17 cellular contexts compared by ENCODE assay signal in the genomic region with DNA sequence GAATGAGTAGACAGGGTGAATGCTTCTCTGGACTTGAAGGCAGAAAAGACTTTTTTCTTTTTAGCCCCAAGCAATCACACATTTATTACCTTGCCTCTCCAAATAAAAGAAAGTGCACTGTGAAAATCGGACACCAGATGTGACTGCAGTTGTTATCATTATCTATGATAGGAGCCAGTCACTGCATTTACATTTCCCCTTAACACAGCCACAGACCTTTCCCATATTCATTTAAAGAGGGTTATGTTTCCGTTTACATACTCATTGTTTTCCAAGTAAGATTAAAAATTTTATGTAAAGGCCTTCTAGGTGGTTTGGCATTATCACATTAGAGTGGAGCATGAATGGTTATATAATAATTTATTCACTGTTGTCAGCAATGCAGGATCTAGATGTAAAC.
"Had no signal": no experiment of that assay in that cellular context is flagged by ENCODE, and none has a peak within 500 bp of the region (broad histone marks: within the 10 kb centered on the region; RNA-seq: fewer than 3 reads in every experiment).

No MANE protein-coding gene starts in this region.

- H3K27ac Mint-ChIP-seq: activated CD8-positive, alpha-beta T cell treated with anti-CD3 and anti-CD28 coated beads, Interleukin-2, amount 10 ng/mL, durations not matched to agents 7 days and 5 days; activated naive CD4-positive, alpha-beta T cell treated with anti-CD3 and anti-CD28 coated beads, Interleukin-2, amount 50 U/mL, for 24 hours had no signal

- H3K4me3 Mint-ChIP-seq: activated CD8-positive, alpha-beta T cell treated with anti-CD3 and anti-CD28 coated beads, Interleukin-2, amount 10 ng/mL, durations not matched to agents 7 days and 5 days; activated naive CD4-positive, alpha-beta T cell treated with anti-CD3 and anti-CD28 coated beads, Interleukin-2, amount 50 U/mL, for 24 hours had no signal

- DNase-seq: activated CD4-positive, alpha-beta T cell treated with anti-CD3 and anti-CD28 coated beads for 48 hours; activated CD4-positive, alpha-beta T cell treated with anti-CD3 and anti-CD28 coated beads, Interleukin-2, amount 50 U/mL, for 4 hours; activated CD4-positive, CD25-positive, alpha-beta regulatory T cell treated with anti-CD3 and anti-CD28 coated beads, Interleukin-2, amount 50 U/mL, for 72 hours; activated CD8-positive, alpha-beta memory T cell treated with anti-CD3 and anti-CD28 coated beads, Interleukin-2, amount 50 U/mL, for 48 hours; activated CD8-positive, alpha-beta T cell treated with anti-CD3 and anti-CD28 coated beads, Interleukin-2, amount 10 ng/mL, durations not matched to agents 7 days and 5 days; activated T-cell treated with anti-CD3 and anti-CD28 coated beads, Interleukin-2, amount 50 U/mL, for 1 hour; aorta; MM.1S; NCI-H1105; NCI-H1436; NCI-H1694 treated with DMSO at 0.1 percent for 48 hours; NCI-H2029 treated with DMSO at 0.1 percent for 48 hours; NCI-H345; NCI-H510A; SIG-M5; T-helper 1 cell had no signal

- H3K4me1 Mint-ChIP-seq: activated naive CD4-positive, alpha-beta T cell treated with anti-CD3 and anti-CD28 coated beads, Interleukin-2, amount 50 U/mL, for 24 hours had no signal

- ATAC-seq: activated CD8-positive, alpha-beta T cell treated with anti-CD3 and anti-CD28 coated beads, Interleukin-2, amount 10 ng/mL, durations not matched to agents 7 days and 5 days had no signal

- H3K36me3 Mint-ChIP-seq: activated naive CD4-positive, alpha-beta T cell treated with anti-CD3 and anti-CD28 coated beads, Interleukin-2, amount 50 U/mL, for 24 hours had no signal
